In the genomic region with DNA sequence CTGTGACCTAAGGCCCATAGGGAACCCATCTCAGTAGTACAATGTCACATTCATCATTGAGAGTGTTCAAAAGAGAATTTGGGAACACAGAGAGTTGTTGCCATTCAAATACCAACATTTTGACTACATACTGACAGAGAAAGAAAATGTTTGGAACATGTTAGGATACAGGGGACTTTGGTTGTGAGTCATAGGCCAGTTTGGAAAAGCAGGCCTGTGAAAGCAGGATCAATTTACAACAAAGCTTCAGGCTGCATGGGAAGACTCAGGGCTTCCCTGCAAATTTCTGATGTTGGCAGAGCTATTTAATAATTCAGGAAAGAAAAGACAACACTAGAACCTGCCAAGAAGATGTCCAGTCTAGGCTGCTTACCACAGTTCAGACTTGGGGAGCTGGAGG, we compare ENCODE assay signal across 18 cellular contexts. TPM values are rescaled to one million over a fixed set of nuclear protein-coding genes. Genes with fewer than 3 reads are reported as not detected.
DNase-seq lines count a peak whose midpoint lies in the region; ATAC-seq and TF ChIP-seq lines count a peak whose summit lies in the region.
"Had no signal": no experiment of that assay in that cellular context is flagged by ENCODE, and none has a peak within 500 bp of the region (broad histone marks: within the 10 kb centered on the region; RNA-seq: fewer than 3 reads in every experiment).

No MANE protein-coding gene starts in this region.

- POLR2A ChIA-PET in AG04450 (lab: Yijun Ruan, JAX), result interaction anchor here (1.1 to 2.3 kb wide), 2 partner anchors 13 to 22 kb away, joined by 5 to 24 read pairs; a partner anchor contains a TSS
- POLR2A ChIA-PET in CD4-positive, alpha-beta memory T cell (lab: Charles Lee; ENCODE audit: partially characterized antibody), result no interaction called here

- H3K4me3 ChIP-seq in AG04450 (ENCODE audit: low read depth, low read length) (peak overlapping the region; percentile 17; the same call in 1 of the 2 replicates), brain microvascular endothelial cell (ENCODE audit: low read depth, low read length) (no peak overlapping the region)
- no peak overlapping the region for H3K4me3 ChIP-seq in CD4-positive, alpha-beta memory T cell (ENCODE audit: low read length in 2 of 2)
- H3K4me3 ChIP-seq: prostate gland had no signal

- CTCF ChIA-PET in AG04450 (lab: Charles Lee), result interaction anchor here (1.3 to 3.4 kb wide), 6 partner anchors 22 to 134 kb away, joined by 4 to 27 read pairs (median 6); a partner anchor contains a TSS
- CTCF ChIA-PET in CD4-positive, alpha-beta memory T cell (lab: Charles Lee; ENCODE audit: partially characterized antibody), result no interaction called here

- no peaks in the 10 kb centered on the region for H3K4me1 Mint-ChIP-seq in CD4-positive, alpha-beta memory T cell
- H3K4me1 Mint-ChIP-seq: activated naive CD8-positive, alpha-beta T cell treated with anti-CD3 and anti-CD28 coated beads for 36 hours; central memory CD8-positive, alpha-beta T cell had no signal

- no peak overlapping the region for H3K4me3 Mint-ChIP-seq in CD4-positive, alpha-beta memory T cell
- H3K4me3 Mint-ChIP-seq: activated naive CD8-positive, alpha-beta T cell treated with anti-CD3 and anti-CD28 coated beads for 36 hours; central memory CD8-positive, alpha-beta T cell; T-helper 17 cell had no signal

- H3K27ac ChIP-seq in AG04450 (ENCODE audit: low read depth, low read length), result peak overlapping the region; percentile 98
- peak overlapping the region; percentile 40 for H3K27ac ChIP-seq in brain microvascular endothelial cell
- H3K27ac ChIP-seq in CD4-positive, alpha-beta memory T cell (ENCODE audit: low read depth, low read length), result no peak overlapping the region
- H3K27ac ChIP-seq: prostate gland, RWPE1 had no signal

- H3K36me3 Mint-ChIP-seq in CD4-positive, alpha-beta memory T cell, result no peaks in the 10 kb centered on the region
- H3K36me3 Mint-ChIP-seq: activated naive CD8-positive, alpha-beta T cell treated with anti-CD3 and anti-CD28 coated beads for 36 hours had no signal

- H3K27ac Mint-ChIP-seq in CD4-positive, alpha-beta memory T cell, result no peak overlapping the region
- H3K27ac Mint-ChIP-seq: activated naive CD8-positive, alpha-beta T cell treated with anti-CD3 and anti-CD28 coated beads for 36 hours; T-helper 17 cell had no signal

- H3K27me3 ChIP-seq in AG04450 (ENCODE audit: control insufficient read depth, insufficient read depth, low read length), result no peaks in the 10 kb centered on the region
- no peaks in the 10 kb centered on the region for H3K27me3 ChIP-seq in brain microvascular endothelial cell (replicated peaks)
- no peaks in the 10 kb centered on the region for H3K27me3 ChIP-seq in CD4-positive, alpha-beta memory T cell (ENCODE audit: insufficient read depth, low read length)

- intact Hi-C loops in CD4-positive, alpha-beta memory T cell (cut with micrococcal nuclease), result no loop called here

- DNase-seq in AG04450 (ENCODE audit: low read depth, low spot score) (peak; percentile 59), HS-5 (ENCODE audit: low read depth) (peak; percentile 53), brain microvascular endothelial cell (no peak), kidney tubule cell (ENCODE audit: low spot score) (peak; percentile 42), COR-L47 (lab: John Stamatoyannopoulos, UW) (no peak)
- no peak for DNase-seq in CD4-positive, alpha-beta memory T cell
- DNase-seq in activated CD4-positive, alpha-beta T cell treated with anti-CD3 and anti-CD28 coated beads, Interleukin-2, amount 50 U/mL, for 4 hours, result no peak
- DNase-seq: activated CD4-positive, CD25-positive, alpha-beta regulatory T cell treated with anti-CD3 and anti-CD28 coated beads, Interleukin-2, amount 50 U/mL, for 72 hours; activated naive CD8-positive, alpha-beta T cell treated with anti-CD3 and anti-CD28 coated beads for 36 hours; hippocampal formation; NCI-H2081; NCI-H748 treated with DMSO at 0.1 percent for 48 hours; T-helper 17 cell had no signal

- no peak for ATAC-seq in GM21825 (IDR thresholded peaks at IDR 0.05; ENCODE audit: unreplicated experiment)
- ATAC-seq: left lobe of liver, T-helper 17 cell had no signal

- no peaks in the 10 kb centered on the region for H3K4me1 ChIP-seq in CD4-positive, alpha-beta memory T cell (ENCODE audit: insufficient read depth, low read length)
- H3K4me1 ChIP-seq: prostate gland had no signal

- no peak for TF ChIP-seq CTCF in AG04450 (IDR thresholded peaks at IDR 0.05; ENCODE audit: low read depth, low read length)
- no peak for TF ChIP-seq CTCF in brain microvascular endothelial cell (IDR thresholded peaks at IDR 0.05; ENCODE audit: low read depth, low read length, missing control alignments)

- H3K27me3 Mint-ChIP-seq in CD4-positive, alpha-beta memory T cell, result peaks cover 4 to 9% of the 10 kb centered on the region in 2 donors

- peaks cover 12% of the 10 kb centered on the region for H3K9me3 ChIP-seq in AG04450 (ENCODE audit: control insufficient read depth, insufficient read depth, low read length)
- H3K9me3 ChIP-seq in CD4-positive, alpha-beta memory T cell (ENCODE audit: control insufficient read depth in 1 of 2, low read length in 2 of 2), result no peaks in the 10 kb centered on the region
- H3K9me3 ChIP-seq: prostate gland had no signal

- peaks cover 0 to 2% (median 0%) of the 10 kb centered on the region in 8 donors for H3K9me3 Mint-ChIP-seq in CD4-positive, alpha-beta memory T cell
- H3K9me3 Mint-ChIP-seq: activated naive CD8-positive, alpha-beta T cell treated with anti-CD3 and anti-CD28 coated beads for 36 hours; central memory CD8-positive, alpha-beta T cell had no signal

- no peaks in the 10 kb centered on the region for H3K36me3 ChIP-seq in brain microvascular endothelial cell (replicated peaks)
- no peaks in the 10 kb centered on the region for H3K36me3 ChIP-seq in CD4-positive, alpha-beta memory T cell (ENCODE audit: insufficient read depth, low read length)
- H3K36me3 ChIP-seq: prostate gland had no signal

- in situ Hi-C loops in brain microvascular endothelial cell (cut with HindIII; ENCODE audit: low pct_ligation_motif_present, low sequenced_read_pairs), result no loop called here

RNA-seq across cellular contexts. Expression of a gene that starts 0.4 kb away (rescaled TPM):
- polyA plus RNA-seq in AG04450 (2011; rRNA removed), result 2.4 and 2.8 TPM in 2 replicates
- 10.9 and 15.8 TPM in 2 replicates for polyA minus RNA-seq in AG04450 (2011; rRNA and poly(A)+ RNA removed)
- not detected for total RNA-seq in CD4-positive, alpha-beta memory T cell
- not detected for polyA plus RNA-seq in CD4-positive, alpha-beta memory T cell
- total RNA-seq: activated naive CD8-positive, alpha-beta T cell treated with anti-CD3 and anti-CD28 coated beads for 36 hours; left lobe of liver; prostate gland; T-helper 17 cell had no signal

RNA-seq across cellular contexts. Expression of a gene that starts 22.3 kb away (rescaled TPM):
- polyA plus RNA-seq in AG04450 (2011; rRNA removed), result 216 and 297 TPM in 2 replicates
- 371 and 442 TPM in 2 replicates for polyA minus RNA-seq in AG04450 (2011; rRNA and poly(A)+ RNA removed)
- 100 to 1,000 TPM; 317 to 330 TPM for total RNA-seq in CD4-positive, alpha-beta memory T cell
- 100 to 1,000 TPM; 390 to 441 TPM for polyA plus RNA-seq in CD4-positive, alpha-beta memory T cell

RNA-seq across cellular contexts. Expression of a gene that starts 23.4 kb away (rescaled TPM):
- polyA plus RNA-seq in AG04450 (2011; rRNA removed), result 0.15 TPM in 1 of 2 replicates, not detected in the other
- polyA minus RNA-seq in AG04450 (2011; rRNA and poly(A)+ RNA removed), result 0.17 TPM in 1 of 2 replicates, not detected in the other
- total RNA-seq in CD4-positive, alpha-beta memory T cell, result not detected
- polyA plus RNA-seq in CD4-positive, alpha-beta memory T cell, result not detected
- total RNA-seq: activated naive CD8-positive, alpha-beta T cell treated with anti-CD3 and anti-CD28 coated beads for 36 hours; left lobe of liver; prostate gland; T-helper 17 cell had no signal

RNA-seq across cellular contexts. Expression of a gene that starts 33.8 kb away (rescaled TPM):
- 0.04 and 0.05 TPM in 2 replicates for polyA plus RNA-seq in AG04450 (2011; rRNA removed)
- polyA minus RNA-seq in AG04450 (2011; rRNA and poly(A)+ RNA removed), result 0.09 TPM in 1 of 2 replicates, not detected in the other
- total RNA-seq in CD4-positive, alpha-beta memory T cell, result not detected
- not detected for polyA plus RNA-seq in CD4-positive, alpha-beta memory T cell
- total RNA-seq: activated naive CD8-positive, alpha-beta T cell treated with anti-CD3 and anti-CD28 coated beads for 36 hours; left lobe of liver; prostate gland; T-helper 17 cell had no signal

Comparison
In these comparisons a context has a peak if more than half of its experiments do, and no peak if none do; other contexts are left out.
1. DNase-seq: peak in AG04450 (single experiment), HS-5 (single experiment) and kidney tubule cell (single experiment); none in brain microvascular endothelial cell (single experiment), CD4-positive, alpha-beta memory T cell (0 of 5), COR-L47 (single experiment) and activated CD4-positive, alpha-beta T cell treated with anti-CD3 and anti-CD28 coated beads, Interleukin-2, amount 50 U/mL, for 4 hours (0 of 2).